ENCODE assay signal across 14 cellular contexts in genomic region chr20:4896119-4896700, GRCh38.
"Had no signal": no experiment of that assay in that cellular context is flagged by ENCODE, and none has a peak within 500 bp of the region (broad histone marks: within the 10 kb centered on the region; RNA-seq: fewer than 3 reads in every experiment).

No MANE protein-coding gene starts in this region.

- DNase-seq: activated CD4-positive, alpha-beta T cell treated with anti-CD3 and anti-CD28 coated beads for 1 hour; effector memory CD4-positive, alpha-beta T cell; gastrocnemius medialis; heart right ventricle; kidney; left ventricle myocardium inferior; ovary; stimulated activated CD4-positive, alpha-beta T cell treated with anti-CD3 and anti-CD28 coated beads, Interleukin-4, amount 100 ng/mL, for 24 hours; T-helper 9 cell had no signal

- ATAC-seq: activated naive CD8-positive, alpha-beta T cell treated with anti-CD3 and anti-CD28 coated beads, Interleukin-2, amount 50 U/mL, for 24 hours; gastrocnemius medialis had no signal

- H3K27ac ChIP-seq: epithelial cell of prostate, gastrocnemius medialis, heart right ventricle, left ventricle myocardium inferior, ovary had no signal

- H3K27me3 ChIP-seq: gastrocnemius medialis, heart right ventricle, ovary, tibial nerve had no signal

- FAIRE-seq: astrocyte, colon, kidney had no signal

- H3K36me3 ChIP-seq: gastrocnemius medialis, ovary had no signal

- H3K4me3 ChIP-seq: gastrocnemius medialis, heart right ventricle, left ventricle myocardium inferior, ovary, tibial nerve had no signal
